ENCODE assay signal across 22 cellular contexts in the genomic region with DNA sequence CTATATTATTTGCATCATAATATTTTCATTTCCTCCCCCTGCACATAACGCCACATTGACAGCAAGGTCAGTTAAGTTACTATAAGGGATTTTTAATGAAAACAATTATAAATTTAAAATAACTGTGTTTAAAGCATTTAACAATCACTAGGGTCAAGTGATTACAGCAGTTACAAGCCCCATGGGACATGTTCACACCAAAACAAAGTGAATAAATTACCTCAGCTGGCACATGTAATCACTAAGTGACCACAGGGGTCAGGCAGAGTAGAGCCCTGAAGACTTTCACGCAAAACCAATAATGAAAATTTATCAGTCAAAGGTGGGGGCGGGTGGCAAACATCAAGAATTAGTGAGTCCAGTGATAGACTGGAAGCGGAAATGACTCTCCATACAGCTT.
DNase-seq lines count a peak whose midpoint lies in the region; ATAC-seq, FAIRE-seq and TF ChIP-seq lines count a peak whose summit lies in the region.
"Had no signal": no experiment of that assay in that cellular context is flagged by ENCODE, and none has a peak within 500 bp of the region (broad histone marks: within the 10 kb centered on the region; RNA-seq: fewer than 3 reads in every experiment).

No MANE protein-coding gene starts in this region.

- CTCF ChIA-PET in activated CD8-positive, alpha-beta memory T cell treated with anti-CD3 and anti-CD28 coated beads, Interleukin-2, amount 10 ng/mL, durations not matched to agents 7 days and 5 days (lab: Charles Lee) = no interaction called here

- no peak for ATAC-seq in activated CD8-positive, alpha-beta memory T cell treated with anti-CD3 and anti-CD28 coated beads, Interleukin-2, amount 10 ng/mL, durations not matched to agents 7 days and 5 days

- H3K36me3 ChIP-seq in cardiac muscle cell = no peaks in the 10 kb centered on the region
- no peaks in the 10 kb centered on the region for H3K36me3 ChIP-seq in right atrium auricular region
- H3K36me3 ChIP-seq: BE2C; BLaER1 treated with 17β-estradiol and CSF1 and Interleukin-3, amounts not matched to agents 10 nM and 100 nM; HAP-1 had no signal

- DNase-seq in cardiac muscle cell (ENCODE audit: low read depth in 1 of 2, low spot score in 1 of 2) (no peak), right atrium auricular region (ENCODE audit: low spot score) (no peak), nephron progenitor cell (peak; percentile 37), AG08395 (ENCODE audit: low spot score) (no peak)
- no peak for DNase-seq in activated CD8-positive, alpha-beta memory T cell treated with anti-CD3 and anti-CD28 coated beads, Interleukin-2, amount 10 ng/mL, durations not matched to agents 7 days and 5 days
- DNase-seq in stimulated activated CD4-positive, alpha-beta T cell treated with anti-CD3 and anti-CD28 coated beads, Interleukin-2, amount 100 ng/mL, for 48 hours = no peak
- DNase-seq: AML-193; BE2C; CD4-positive, alpha-beta T cell; CD8-positive, alpha-beta memory T cell; DMS53; DMS79 treated with DMSO at 0.1 percent for 48 hours; GF-D8; GOT3 had no signal

- H3K36me3 Mint-ChIP-seq in nephron progenitor cell (ENCODE audit: low read depth) = no peaks in the 10 kb centered on the region
- no peaks in the 10 kb centered on the region for H3K36me3 Mint-ChIP-seq in activated CD8-positive, alpha-beta memory T cell treated with anti-CD3 and anti-CD28 coated beads, Interleukin-2, amount 10 ng/mL, durations not matched to agents 7 days and 5 days
- H3K36me3 Mint-ChIP-seq: CD14-positive monocyte; CD8-positive, alpha-beta memory T cell had no signal

- H3K27me3 ChIP-seq in cardiac muscle cell (no peaks in the 10 kb centered on the region), right atrium auricular region (no peaks in the 10 kb centered on the region)
- H3K27me3 ChIP-seq: BE2C; BLaER1 treated with 17β-estradiol and CSF1 and Interleukin-3, amounts not matched to agents 10 nM and 100 nM had no signal

- peaks cover 38% of the 10 kb centered on the region for H3K4me1 Mint-ChIP-seq in nephron progenitor cell
- H3K4me1 Mint-ChIP-seq in activated CD8-positive, alpha-beta memory T cell treated with anti-CD3 and anti-CD28 coated beads, Interleukin-2, amount 10 ng/mL, durations not matched to agents 7 days and 5 days = no peaks in the 10 kb centered on the region
- H3K4me1 Mint-ChIP-seq: CD14-positive monocyte; CD8-positive, alpha-beta memory T cell had no signal

- peaks cover 35% of the 10 kb centered on the region for H3K27me3 Mint-ChIP-seq in nephron progenitor cell (ENCODE audit: low read depth, poor library complexity)
- no peaks in the 10 kb centered on the region for H3K27me3 Mint-ChIP-seq in activated CD8-positive, alpha-beta memory T cell treated with anti-CD3 and anti-CD28 coated beads, Interleukin-2, amount 10 ng/mL, durations not matched to agents 7 days and 5 days
- H3K27me3 Mint-ChIP-seq: CD4-positive, alpha-beta T cell; CD8-positive, alpha-beta memory T cell had no signal

- H3K4me3 ChIP-seq in cardiac muscle cell = no peak overlapping the region
- no peak overlapping the region for H3K4me3 ChIP-seq in right atrium auricular region
- H3K4me3 ChIP-seq: BLaER1 treated with 17β-estradiol and CSF1 and Interleukin-3, amounts not matched to agents 10 nM and 100 nM; HAP-1 had no signal

- H3K4me1 ChIP-seq in cardiac muscle cell (ENCODE audit: low read depth) = peaks cover 23% of the 10 kb centered on the region
- no peaks in the 10 kb centered on the region for H3K4me1 ChIP-seq in right atrium auricular region
- H3K4me1 ChIP-seq: BE2C, HAP-1 had no signal

- peak; percentile 43 for FAIRE-seq in endometrium (lab: Jason Lieb, UNC)
- FAIRE-seq: A204.1, GM12892, H54 had no signal

- H3K4me3 Mint-ChIP-seq in nephron progenitor cell = no peak overlapping the region
- H3K4me3 Mint-ChIP-seq in activated CD8-positive, alpha-beta memory T cell treated with anti-CD3 and anti-CD28 coated beads, Interleukin-2, amount 10 ng/mL, durations not matched to agents 7 days and 5 days = no peak overlapping the region
- H3K4me3 Mint-ChIP-seq: CD14-positive monocyte; CD4-positive, alpha-beta T cell; CD8-positive, alpha-beta memory T cell had no signal

- TF ChIP-seq CTCF in cardiac muscle cell (IDR thresholded peaks at IDR 0.05; ENCODE audit: low read depth, low read length) (no peak), right atrium auricular region (IDR thresholded peaks at IDR 0.05) (no peak), nephron progenitor cell (IDR thresholded peaks at IDR 0.05) (no peak)

- H3K9me3 ChIP-seq in cardiac muscle cell (ENCODE audit: low read depth) (no peaks in the 10 kb centered on the region), right atrium auricular region (no peaks in the 10 kb centered on the region)
- H3K9me3 ChIP-seq: BE2C; BLaER1 treated with 17β-estradiol and CSF1 and Interleukin-3, amounts not matched to agents 10 nM and 100 nM; HAP-1 had no signal

- H3K27ac ChIP-seq in cardiac muscle cell (peak overlapping the region; percentile 53), right atrium auricular region (no peak overlapping the region)
- H3K27ac ChIP-seq: 22Rv1; BLaER1 treated with 17β-estradiol and CSF1 and Interleukin-3, amounts not matched to agents 10 nM and 100 nM had no signal

- no peaks in the 10 kb centered on the region for H3K9me3 Mint-ChIP-seq in nephron progenitor cell
- no peaks in the 10 kb centered on the region for H3K9me3 Mint-ChIP-seq in activated CD8-positive, alpha-beta memory T cell treated with anti-CD3 and anti-CD28 coated beads, Interleukin-2, amount 10 ng/mL, durations not matched to agents 7 days and 5 days (ENCODE audit: low read depth)
- H3K9me3 Mint-ChIP-seq: CD4-positive, alpha-beta T cell had no signal

- H3K27ac Mint-ChIP-seq in nephron progenitor cell = peak overlapping the region; percentile 74
- H3K27ac Mint-ChIP-seq in activated CD8-positive, alpha-beta memory T cell treated with anti-CD3 and anti-CD28 coated beads, Interleukin-2, amount 10 ng/mL, durations not matched to agents 7 days and 5 days = no peak overlapping the region
- H3K27ac Mint-ChIP-seq: CD14-positive monocyte; CD4-positive, alpha-beta T cell; CD8-positive, alpha-beta memory T cell had no signal
